In genomic region chr21:46180778-46181391, GRCh38 we compare ENCODE assay signal across 28 cellular contexts. TPM values are rescaled to one million over a fixed set of nuclear protein-coding genes. Genes with fewer than 3 reads are reported as not detected.
DNase-seq lines count a peak whose midpoint lies in the region; ATAC-seq, FAIRE-seq and TF ChIP-seq lines count a peak whose summit lies in the region.
"Had no signal": no experiment of that assay in that cellular context is flagged by ENCODE, and none has a peak within 500 bp of the region (broad histone marks: within the 10 kb centered on the region; RNA-seq: fewer than 3 reads in every experiment).

No MANE protein-coding gene starts in this region.

- peaks cover 5% of the 10 kb centered on the region for H3K9me1 ChIP-seq in K562 (ENCODE audit: control insufficient read depth, insufficient read depth, low read length)

- H3K9me3 ChIP-seq in K562 (replicated peaks; ENCODE audit: control insufficient read depth, insufficient read depth, low read depth, low read length): no peaks in the 10 kb centered on the region
- H3K9me3 ChIP-seq: lower lobe of right lung, mucosa of descending colon, ovary had no signal

- CTCF ChIA-PET in K562 (lab: Yijun Ruan, JAX; ENCODE audit: low intra/inter-chr PET ratio): no interaction called here

- peaks cover 5% of the 10 kb centered on the region for H3K36me3 Mint-ChIP-seq in osteocyte (ENCODE audit: unreplicated experiment)
- H3K36me3 Mint-ChIP-seq in naive thymus-derived CD8-positive, alpha-beta T cell: peaks cover 0 to 3% (median 0%) of the 10 kb centered on the region in 3 donors

- no peaks in the 10 kb centered on the region for H3K36me3 ChIP-seq in H7 (replicated peaks; ENCODE audit: control insufficient read depth, insufficient read depth, low read length)
- H3K36me3 ChIP-seq in K562 (ENCODE audit: control insufficient read depth, insufficient read depth, low read length): peaks cover 30% of the 10 kb centered on the region; the same call in 1 of the 3 replicates
- H3K36me3 ChIP-seq: lower lobe of right lung, ovary, tibial nerve had no signal

- POLR2A ChIA-PET in K562 (lab: Yijun Ruan, JAX): interaction anchor here (1.8 kb wide), 1 partner anchor 8 kb away, joined by 5 read pairs; no protein-coding TSS in a partner anchor
- POLR2A ChIA-PET in naive thymus-derived CD8-positive, alpha-beta T cell (lab: Charles Lee): no interaction called here

- no peak for TF ChIP-seq CTCF in K562 (IDR thresholded peaks at IDR 0.05 in 2 of 3, conservative IDR thresholded peaks at IDR 0.05 in 1 of 3; ENCODE audit: insufficient read depth in 2 of 3, low read depth in 1 of 3, low read length in 3 of 3)
- no peak for TF ChIP-seq CTCF in osteocyte (IDR thresholded peaks at IDR 0.05)

- no peak for TF ChIP-seq EP300 in K562 (IDR thresholded peaks at IDR 0.05; ENCODE audit: low read length)

- H3K27ac ChIP-seq in K562 (ENCODE audit: extremely low read depth, low read depth, low read length): peak overlapping the region; percentile 60; the same call in 2 of the 3 replicates
- H3K27ac ChIP-seq: lower lobe of right lung, ovary, stomach, tibial nerve had no signal

- DNase-seq in activated effector memory CD4-positive, alpha-beta T cell treated with anti-CD3 and anti-CD28 coated beads, Interleukin-2, amount 50 U/mL, for 16 hours: peak; percentile 61
- no peak for DNase-seq in activated effector memory CD4-positive, alpha-beta T cell treated with Interleukin-2 at 50 U/mL for 16 hours
- peak; percentile 57 for DNase-seq in H7
- DNase-seq in K562 (ENCODE audit: extremely low read depth in 1 of 4, low spot score in 3 of 4): no peak
- DNase-seq in osteocyte (ENCODE audit: extremely low spot score, unreplicated experiment): peak; percentile 82
- no peak for DNase-seq in HTR-8/SVneo (ENCODE audit: insufficient read length, low spot score)
- no peak for DNase-seq in NCI-H524 (lab: John Stamatoyannopoulos, UW)
- no peak for DNase-seq in naive thymus-derived CD8-positive, alpha-beta T cell
- DNase-seq: activated CD4-positive, alpha-beta T cell treated with anti-CD3 and anti-CD28 coated beads for 36 hours; activated naive CD4-positive, alpha-beta T cell; activated naive CD8-positive, alpha-beta T cell treated with anti-CD3 and anti-CD28 coated beads, Interleukin-2, amount 50 U/mL, for 24 hours; central memory CD4-positive, alpha-beta T cell; GOT3; Karpas-422; lower lobe of right lung; NCI-H1417; NCI-H2029; NCI-H526; nephron progenitor cell; stimulated activated CD8-positive, alpha-beta memory T cell treated with anti-CD3 and anti-CD28 coated beads, Interleukin-4, amount 100 ng/mL, for 48 hours; stomach had no signal

- no peak for FAIRE-seq in K562 (lab: Jason Lieb, UNC)
- FAIRE-seq in HTR-8/SVneo (lab: Jason Lieb, UNC): no peak
- FAIRE-seq: A204.1, keratinocyte had no signal

- BruUV-seq in K562 (replicated peaks; lab: Mats Ljungman, UMichigan): no TSS peak

- H3K9me3 Mint-ChIP-seq in osteocyte (ENCODE audit: unreplicated experiment): peaks cover 17% of the 10 kb centered on the region
- peaks cover 0 to 12% (median 5%) of the 10 kb centered on the region in 9 donors for H3K9me3 Mint-ChIP-seq in naive thymus-derived CD8-positive, alpha-beta T cell

- ATAC-seq in K562: peak; percentile 1; the same call in 1 of the 3 replicates
- no peak for ATAC-seq in naive thymus-derived CD8-positive, alpha-beta T cell
- ATAC-seq: activated CD4-positive, alpha-beta T cell treated with anti-CD3 and anti-CD28 coated beads for 36 hours; activated naive CD8-positive, alpha-beta T cell treated with anti-CD3 and anti-CD28 coated beads, Interleukin-2, amount 50 U/mL, for 24 hours; lower lobe of right lung; mucosa of descending colon; Right ventricle myocardium inferior had no signal

- peak overlapping the region; percentile 54 to 87; a peak in 3 of 4 replicates for H3K9ac ChIP-seq in K562 (ENCODE audit: insufficient read depth in 1 of 2, low read depth in 2 of 2, low read length in 2 of 2)

- H3K79me2 ChIP-seq in K562 (ENCODE audit: control insufficient read depth, insufficient read depth, low read length): peaks cover 75% of the 10 kb centered on the region

- H4K20me1 ChIP-seq in K562 (replicated peaks; ENCODE audit: control insufficient read depth, insufficient read depth, low read length): no peaks in the 10 kb centered on the region

- peaks cover 2% of the 10 kb centered on the region for H3K27me3 Mint-ChIP-seq in osteocyte (ENCODE audit: unreplicated experiment)
- no peaks in the 10 kb centered on the region for H3K27me3 Mint-ChIP-seq in naive thymus-derived CD8-positive, alpha-beta T cell
- H3K27me3 Mint-ChIP-seq: activated CD4-positive, alpha-beta T cell treated with anti-CD3 and anti-CD28 coated beads for 36 hours; activated naive CD8-positive, alpha-beta T cell treated with anti-CD3 and anti-CD28 coated beads, Interleukin-2, amount 50 U/mL, for 24 hours had no signal

- in situ Hi-C loops in K562 (cut with MboI): no loop called here

- H3K4me1 Mint-ChIP-seq in osteocyte (ENCODE audit: unreplicated experiment): peaks cover 12% of the 10 kb centered on the region
- peaks cover 2 to 14% (median 7%) of the 10 kb centered on the region in 4 donors for H3K4me1 Mint-ChIP-seq in naive thymus-derived CD8-positive, alpha-beta T cell

- intact Hi-C loops in K562 (cut with micrococcal nuclease): no loop called here

- no peak overlapping the region for H3K4me3 ChIP-seq in H7 (ENCODE audit: insufficient read depth, low read depth, low read length)
- H3K4me3 ChIP-seq in K562: no peak overlapping the region
- H3K4me3 ChIP-seq: lower lobe of right lung, mucosa of descending colon, ovary, stomach, tibial nerve had no signal

- no peak overlapping the region; the same call in 1 of the 2 replicates for H2AFZ ChIP-seq in K562 (ENCODE audit: low read depth, low read length)

- peaks cover 41 to 63% of the 10 kb centered on the region in 2 experiments for H3K4me1 ChIP-seq in K562 (replicated peaks in 1 of 2; ENCODE audit: control insufficient read depth in 2 of 2, insufficient read depth in 2 of 2, low read length in 2 of 2)
- H3K4me1 ChIP-seq: lower lobe of right lung had no signal

- peak overlapping the region; percentile 76 for H3K4me2 ChIP-seq in K562 (ENCODE audit: insufficient read depth, low read length)

- H3K27ac Mint-ChIP-seq in osteocyte (ENCODE audit: unreplicated experiment): no peak overlapping the region
- H3K27ac Mint-ChIP-seq in naive thymus-derived CD8-positive, alpha-beta T cell: no peak overlapping the region
- H3K27ac Mint-ChIP-seq: activated CD4-positive, alpha-beta T cell treated with anti-CD3 and anti-CD28 coated beads for 36 hours; activated naive CD8-positive, alpha-beta T cell treated with anti-CD3 and anti-CD28 coated beads, Interleukin-2, amount 50 U/mL, for 24 hours had no signal

- no peak overlapping the region for H3K4me3 Mint-ChIP-seq in osteocyte (ENCODE audit: unreplicated experiment)
- no peak overlapping the region for H3K4me3 Mint-ChIP-seq in naive thymus-derived CD8-positive, alpha-beta T cell
- H3K4me3 Mint-ChIP-seq: activated CD4-positive, alpha-beta T cell treated with anti-CD3 and anti-CD28 coated beads for 36 hours; activated naive CD8-positive, alpha-beta T cell treated with anti-CD3 and anti-CD28 coated beads, Interleukin-2, amount 50 U/mL, for 24 hours; dendritic cell treated with granulocyte-macrophage colony-stimulating factor and Interleukin-4, amounts not matched to agents 40 ng/mL and 50 ng/mL, for 4 days had no signal

- TF ChIP-seq RAD21 in K562 (CRISPR knock-in tag; conservative IDR thresholded peaks at IDR 0.05 in 1 of 2, IDR thresholded peaks at IDR 0.05 in 1 of 2): no peak

- 84% methylated on average over 20 of the region's 26 CpGs for WGBS in K562 (ENCODE audit: insufficient coverage, low coverage, missing lambda C conversion rate)

- no peaks in the 10 kb centered on the region for H3K27me3 ChIP-seq in H7 (ENCODE audit: control insufficient read depth, insufficient read depth, low read length)
- no peaks in the 10 kb centered on the region for H3K27me3 ChIP-seq in K562 (ENCODE audit: control insufficient read depth in 2 of 2, insufficient read depth in 2 of 2, low read length in 2 of 2)
- H3K27me3 ChIP-seq: ovary, tibial nerve had no signal

- TF ChIP-seq POLR2A in K562 (conservative IDR thresholded peaks at IDR 0.05): no peak

RNA-seq across cellular contexts. Expression of gene SPATC1L, which starts 3.4 kb away (rescaled TPM):
- 35.5 and 41.5 TPM in 2 replicates for total RNA-seq in H7 (2014; rRNA removed; shearing (Covaris generic))
- total RNA-seq in K562 (2011; cell fraction: chromatin; rRNA removed; ENCODE audit: low replicate concordance): 20.1 and 44.2 TPM in 2 replicates
- total RNA-seq in K562 (2011; cell fraction: nucleolus; rRNA removed): 39.1 and 40.0 TPM in 2 replicates
- total RNA-seq in K562 (2011; cell fraction: nucleoplasm; rRNA removed): 28.1 and 28.7 TPM in 2 replicates
- total RNA-seq in K562 (2014; rRNA removed) (63.7 and 104 TPM in 2 replicates), K562 (2014; rRNA removed; fragmentation: Illumina TruSeq; extraction: Trizol) (10.4 and 12.6 TPM in 2 replicates), K562 (2015; rRNA removed; fragmentation: Illumina TruSeq; extraction: Trizol) (29.7 and 31.9 TPM in 2 replicates), K562 (2021) (118 and 121 TPM in 2 replicates), osteocyte (17.5 and 18.9 TPM in 2 replicates)
- polyA plus RNA-seq in K562 (2011; rRNA removed) (6.7 and 23.0 TPM in 2 replicates), K562 (2014; fragmentation: Illumina TruSeq; extraction: Trizol) (38.3 and 84.8 TPM in 2 replicates), K562 (2014; fragmentation: Nextera tagmentation; extraction: Ambion mirVana) (under 1 TPM in 1 of 2 experiments, not detected in 1; 0.14 TPM), K562 (2014; rRNA removed) (40.6 and 50.4 TPM in 2 replicates)
- polyA plus RNA-seq in K562 (2011; cell fraction: cytosol; rRNA removed): 22.2 and 53.4 TPM in 2 replicates
- 41.7 and 48.0 TPM in 2 replicates for polyA plus RNA-seq in K562 (2011; cell fraction: nucleus; rRNA removed)
- 94.4 and 104 TPM in 2 replicates for polyA plus RNA-seq in K562 (2012)
- polyA minus RNA-seq in K562 (2011; rRNA and poly(A)+ RNA removed): 4.8 and 6.1 TPM in 2 replicates
- 45.0 and 94.2 TPM in 2 replicates for polyA minus RNA-seq in K562 (2011; cell fraction: cytosol; rRNA and poly(A)+ RNA removed)
- polyA minus RNA-seq in K562 (2011; cell fraction: nucleus; rRNA and poly(A)+ RNA removed): 10.6 and 16.9 TPM in 2 replicates
- 10 to 100 TPM; 11.2 TPM for total RNA-seq in naive thymus-derived CD8-positive, alpha-beta T cell
- 10 to 100 TPM; 13.0 to 20.5 (median 13.6) TPM for polyA plus RNA-seq in naive thymus-derived CD8-positive, alpha-beta T cell

RNA-seq across cellular contexts. Expression of gene FTCD, which starts 25.5 kb away (rescaled TPM):
- total RNA-seq in H7 (2014; rRNA removed; shearing (Covaris generic)): 1.6 TPM in 1 of 2 replicates, not detected in the other
- 5.4 and 12.8 TPM in 2 replicates for total RNA-seq in K562 (2011; cell fraction: chromatin; rRNA removed; ENCODE audit: low replicate concordance)
- 7.2 and 7.5 TPM in 2 replicates for total RNA-seq in K562 (2011; cell fraction: nucleolus; rRNA removed)
- 3.4 and 5.4 TPM in 2 replicates for total RNA-seq in K562 (2011; cell fraction: nucleoplasm; rRNA removed)
- total RNA-seq in K562 (2014; rRNA removed) (not detected in 2 replicates), K562 (2014; rRNA removed; fragmentation: Illumina TruSeq; extraction: Trizol) (not detected in 2 replicates), K562 (2015; rRNA removed; fragmentation: Illumina TruSeq; extraction: Trizol) (0.08 and 0.25 TPM in 2 replicates), K562 (2021) (0.74 and 1.1 TPM in 2 replicates), osteocyte (2.3 and 2.5 TPM in 2 replicates)
- polyA plus RNA-seq in K562 (2011; rRNA removed) (0.11 and 0.41 TPM in 2 replicates), K562 (2014; fragmentation: Illumina TruSeq; extraction: Trizol) (not detected in 2 replicates), K562 (2014; fragmentation: Nextera tagmentation; extraction: Ambion mirVana) (not detected), K562 (2014; rRNA removed) (0.50 and 1.6 TPM in 2 replicates)
- 0.19 and 0.69 TPM in 2 replicates for polyA plus RNA-seq in K562 (2011; cell fraction: cytosol; rRNA removed)
- 2.6 and 3.7 TPM in 2 replicates for polyA plus RNA-seq in K562 (2011; cell fraction: nucleus; rRNA removed)
- 1.5 and 3.0 TPM in 2 replicates for polyA plus RNA-seq in K562 (2012)
- polyA minus RNA-seq in K562 (2011; rRNA and poly(A)+ RNA removed): 0.49 TPM in 1 of 2 replicates, not detected in the other
- polyA minus RNA-seq in K562 (2011; cell fraction: cytosol; rRNA and poly(A)+ RNA removed): not detected in 2 replicates
- polyA minus RNA-seq in K562 (2011; cell fraction: nucleus; rRNA and poly(A)+ RNA removed): 0.54 and 0.56 TPM in 2 replicates
- total RNA-seq in naive thymus-derived CD8-positive, alpha-beta T cell: 1 to 10 TPM; 2.1 to 2.2 TPM
- not detected for polyA plus RNA-seq in naive thymus-derived CD8-positive, alpha-beta T cell
- polyA plus RNA-seq: keratinocyte had no signal

RNA-seq across cellular contexts. Expression of gene LSS, which starts 47.7 kb away (rescaled TPM):
- 44.6 and 53.3 TPM in 2 replicates for total RNA-seq in H7 (2014; rRNA removed; shearing (Covaris generic))
- 322 and 719 TPM in 2 replicates for total RNA-seq in K562 (2011; cell fraction: chromatin; rRNA removed; ENCODE audit: low replicate concordance)
- 292 and 343 TPM in 2 replicates for total RNA-seq in K562 (2011; cell fraction: nucleolus; rRNA removed)
- 326 and 359 TPM in 2 replicates for total RNA-seq in K562 (2011; cell fraction: nucleoplasm; rRNA removed)
- total RNA-seq in K562 (2014; rRNA removed) (56.4 and 67.6 TPM in 2 replicates), K562 (2014; rRNA removed; fragmentation: Illumina TruSeq; extraction: Trizol) (10.6 and 15.1 TPM in 2 replicates), K562 (2015; rRNA removed; fragmentation: Illumina TruSeq; extraction: Trizol) (29.6 and 29.8 TPM in 2 replicates), K562 (2021) (87.9 and 89.5 TPM in 2 replicates), osteocyte (92.0 and 101 TPM in 2 replicates)
- polyA plus RNA-seq in K562 (2011; rRNA removed) (81.3 and 221 TPM in 2 replicates), K562 (2014; fragmentation: Illumina TruSeq; extraction: Trizol) (37.4 and 43.3 TPM in 2 replicates), K562 (2014; fragmentation: Nextera tagmentation; extraction: Ambion mirVana) (1 to 10 TPM; 2.2 to 2.7 TPM), K562 (2014; rRNA removed) (58.2 and 80.7 TPM in 2 replicates)
- polyA plus RNA-seq in K562 (2011; cell fraction: cytosol; rRNA removed): 98.8 and 159 TPM in 2 replicates
- polyA plus RNA-seq in K562 (2011; cell fraction: nucleus; rRNA removed): 739 and 1,169 TPM in 2 replicates
- 51.7 and 64.9 TPM in 2 replicates for polyA plus RNA-seq in K562 (2012)
- 117 and 159 TPM in 2 replicates for polyA minus RNA-seq in K562 (2011; rRNA and poly(A)+ RNA removed)
- 32.4 and 62.6 TPM in 2 replicates for polyA minus RNA-seq in K562 (2011; cell fraction: cytosol; rRNA and poly(A)+ RNA removed)
- 91.6 and 197 TPM in 2 replicates for polyA minus RNA-seq in K562 (2011; cell fraction: nucleus; rRNA and poly(A)+ RNA removed)
- total RNA-seq in naive thymus-derived CD8-positive, alpha-beta T cell: 10 to 100 TPM; 43.6 to 47.6 TPM
- 10 to 100 TPM; 12.3 to 14.6 (median 14.3) TPM for polyA plus RNA-seq in naive thymus-derived CD8-positive, alpha-beta T cell

Comparison
In these comparisons a context has a peak if more than half of its experiments do, and no peak if none do; other contexts are left out.
1. DNase-seq: peak in activated effector memory CD4-positive, alpha-beta T cell treated with anti-CD3 and anti-CD28 coated beads, Interleukin-2, amount 50 U/mL, for 16 hours (single experiment), H7 (single experiment) and osteocyte (single experiment); none in activated effector memory CD4-positive, alpha-beta T cell treated with Interleukin-2 at 50 U/mL for 16 hours (single experiment), K562 (0 of 4), HTR-8/SVneo (single experiment), NCI-H524 (0 of 2) and naive thymus-derived CD8-positive, alpha-beta T cell (0 of 10).